ENCODE assay signal across 8 cellular contexts in genomic region chr17:50783193-50783660, GRCh38.
DNase-seq lines count a peak whose midpoint lies in the region; ATAC-seq and FAIRE-seq lines count a peak whose summit lies in the region.

No MANE protein-coding gene starts in this region.

- peaks cover 3% of the 10 kb centered on the region for H3K4me1 Mint-ChIP-seq in memory B cell

- H3K27ac Mint-ChIP-seq in memory B cell: no peak overlapping the region

- ATAC-seq in memory B cell (ENCODE audit: low read depth) (peak; percentile 93), HG03521 (IDR thresholded peaks at IDR 0.05; ENCODE audit: unreplicated experiment) (no peak)

- peak; percentile 95 for FAIRE-seq in HTR-8/SVneo (lab: Jason Lieb, UNC)

- H3K27me3 Mint-ChIP-seq in memory B cell: peaks cover 15% of the 10 kb centered on the region

- H3K9me3 Mint-ChIP-seq in memory B cell: no peaks in the 10 kb centered on the region

- peak; percentile 83 for DNase-seq in EL
- peak; percentile 98 for DNase-seq in HTR-8/SVneo (ENCODE audit: insufficient read length, low spot score)
- peak; percentile 76 for DNase-seq in NOMO-1 treated with DMSO at 0.1 percent for 48 hours (lab: John Stamatoyannopoulos, UW; ENCODE audit: unreplicated experiment)
- DNase-seq in activated CD8-positive, alpha-beta memory T cell treated with anti-CD3 and anti-CD28 coated beads for 1 hour (ENCODE audit: extremely low read depth in 1 of 2, low read depth in 1 of 2): peak; percentile 38 to 69
- peak; percentile 66 for DNase-seq in effector CD8-positive, alpha-beta T cell (lab: John Stamatoyannopoulos, UW)
- DNase-seq in memory B cell (ENCODE audit: low spot score in 2 of 2): peak; percentile 76 to 87
- peak; percentile 53 for DNase-seq in stimulated activated CD8-positive, alpha-beta memory T cell treated with anti-CD3 and anti-CD28 coated beads, Interleukin-15, amount 100 ng/mL, for 24 hours (ENCODE audit: low read depth)

- no peak overlapping the region for H3K4me3 Mint-ChIP-seq in memory B cell

- no peaks in the 10 kb centered on the region for H3K36me3 Mint-ChIP-seq in memory B cell
